19 cellular contexts compared by ENCODE assay signal in genomic region chr9:107273634-107274033, GRCh38. TPM values are rescaled to one million over a fixed set of nuclear protein-coding genes. Genes with fewer than 3 reads are reported as not detected.
A peak's percentile ranks its signal among the peaks of the same experiment; 100 is the strongest.
DNase-seq lines count a peak whose midpoint lies in the region; ATAC-seq, FAIRE-seq and TF ChIP-seq lines count a peak whose summit lies in the region.
"Had no signal": no experiment of that assay in that cellular context is flagged by ENCODE, and none has a peak within 500 bp of the region (broad histone marks: within the 10 kb centered on the region; RNA-seq: fewer than 3 reads in every experiment).

No MANE protein-coding gene starts in this region.

- TF ChIP-seq EP300 in stomach (IDR thresholded peaks at IDR 0.05): no peak

- H3K4me2 ChIP-seq in astrocyte (ENCODE audit: low read length): no peak overlapping the region

- H3K27me3 ChIP-seq in astrocyte (ENCODE audit: insufficient read depth, low read length): no peaks in the 10 kb centered on the region
- H3K27me3 ChIP-seq in subcutaneous abdominal adipose tissue (ENCODE audit: control insufficient read depth in 5 of 5, insufficient read depth in 4 of 5, low read length in 5 of 5): no peaks in the 10 kb centered on the region
- no peaks in the 10 kb centered on the region for H3K27me3 ChIP-seq in stomach
- H3K27me3 ChIP-seq: cardiac muscle cell, pancreas, suprapubic skin had no signal

- no peak overlapping the region for H2AFZ ChIP-seq in astrocyte (ENCODE audit: low read depth, low read length)

- H4K20me1 ChIP-seq in astrocyte (ENCODE audit: insufficient read depth, low read length): no peaks in the 10 kb centered on the region

- no peaks in the 10 kb centered on the region for H3K36me3 Mint-ChIP-seq in astrocyte (ENCODE audit: low read depth, unreplicated experiment)

- no peak overlapping the region for H3K9ac ChIP-seq in astrocyte (ENCODE audit: low read length)
- no peak overlapping the region for H3K9ac ChIP-seq in subcutaneous abdominal adipose tissue (ENCODE audit: low read length in 5 of 5)
- H3K9ac ChIP-seq: SK-N-SH had no signal

- no peak for FAIRE-seq in astrocyte (lab: Jason Lieb, UNC)
- FAIRE-seq: pancreas had no signal

- TF ChIP-seq CTCF in astrocyte (IDR thresholded peaks at IDR 0.05; ENCODE audit: insufficient read depth, low read depth, low read length): no peak
- no peak for TF ChIP-seq CTCF in stomach (IDR thresholded peaks at IDR 0.05)

- H3K79me2 ChIP-seq in astrocyte (ENCODE audit: insufficient read depth, low read length): no peaks in the 10 kb centered on the region

- H3K4me1 ChIP-seq in astrocyte (ENCODE audit: insufficient read depth, low read length) (peaks cover 14% of the 10 kb centered on the region), subcutaneous abdominal adipose tissue (ENCODE audit: control insufficient read depth in 5 of 5, insufficient read depth in 5 of 5, low read length in 5 of 5) (peaks cover 2 to 57% (median 44%) of the 10 kb centered on the region in 5 donors), stomach (peaks cover 0 to 11% (median 0%) of the 10 kb centered on the region in 4 donors)
- H3K4me1 ChIP-seq: pancreas had no signal

- peak; percentile 33 for ATAC-seq in GM19351 (IDR thresholded peaks at IDR 0.05; ENCODE audit: unreplicated experiment)
- ATAC-seq in HG02798 (IDR thresholded peaks at IDR 0.05; ENCODE audit: poor library complexity, unreplicated experiment): peak; percentile 25
- ATAC-seq: esophagus mucosa, pancreas had no signal

- peak overlapping the region; percentile 87 for H3K27ac Mint-ChIP-seq in astrocyte (ENCODE audit: unreplicated experiment)

- WGBS in stomach, 5 donors: 28 to 64% (median 42%) methylated on average over 4 of the region's 4 CpGs

- H3K27ac ChIP-seq in astrocyte (ENCODE audit: low read depth, low read length) (no peak overlapping the region), subcutaneous abdominal adipose tissue (ENCODE audit: low read depth, low read length) (peak overlapping the region; percentile 81), stomach (no peak overlapping the region)
- H3K27ac ChIP-seq: cardiac muscle cell, pancreas, suprapubic skin had no signal

- TF ChIP-seq POLR2A in stomach (IDR thresholded peaks at IDR 0.05): no peak

- H3K9me3 ChIP-seq in astrocyte (ENCODE audit: insufficient read depth, low read depth, low read length): no peaks in the 10 kb centered on the region
- no peaks in the 10 kb centered on the region for H3K9me3 ChIP-seq in subcutaneous abdominal adipose tissue (ENCODE audit: control insufficient read depth in 5 of 5, low read length in 5 of 5)
- no peaks in the 10 kb centered on the region for H3K9me3 ChIP-seq in stomach
- H3K9me3 ChIP-seq: pancreas, SK-N-SH, suprapubic skin had no signal

- no peaks in the 10 kb centered on the region for H3K36me3 ChIP-seq in astrocyte (ENCODE audit: insufficient read depth, low read length)
- H3K36me3 ChIP-seq in subcutaneous abdominal adipose tissue (ENCODE audit: control insufficient read depth in 5 of 5, insufficient read depth in 5 of 5, low read length in 5 of 5): no peaks in the 10 kb centered on the region
- H3K36me3 ChIP-seq in stomach: no peaks in the 10 kb centered on the region
- H3K36me3 ChIP-seq: cardiac muscle cell, pancreas, suprapubic skin had no signal

- H3K27me3 Mint-ChIP-seq in astrocyte (ENCODE audit: low read depth, unreplicated experiment): no peaks in the 10 kb centered on the region

- no peak overlapping the region for H3K4me3 ChIP-seq in astrocyte (ENCODE audit: insufficient read depth, low read depth, low read length)
- H3K4me3 ChIP-seq in subcutaneous abdominal adipose tissue (ENCODE audit: low read depth in 1 of 5, low read length in 5 of 5): no peak overlapping the region
- no peak overlapping the region for H3K4me3 ChIP-seq in stomach
- H3K4me3 ChIP-seq: cardiac muscle cell, pancreas, suprapubic skin had no signal

- DNase-seq in astrocyte (ENCODE audit: low read depth) (no peak), stomach (no peak), NCI-H187 treated with DMSO at 0.1 percent for 48 hours (lab: John Stamatoyannopoulos, UW) (no peak), AG20443 (ENCODE audit: low spot score) (no peak)
- DNase-seq: activated CD4-positive, alpha-beta T cell treated with anti-CD3 and anti-CD28 coated beads for 1 hour; C1 segment of cervical spinal cord; DMS 273 treated with DMSO at 0.1 percent for 48 hours; MV-4-11; NCI-H2081; pancreas; SK-N-SH; stimulated activated CD4-positive, alpha-beta T cell treated with anti-CD3 and anti-CD28 coated beads, Interleukin-4, amount 100 ng/mL, for 1 hour; T-helper 9 cell had no signal

- H3K4me3 Mint-ChIP-seq in astrocyte (ENCODE audit: unreplicated experiment): no peak overlapping the region

- no peaks in the 10 kb centered on the region for H3K9me3 Mint-ChIP-seq in astrocyte (ENCODE audit: unreplicated experiment)

- H3K4me1 Mint-ChIP-seq in astrocyte (ENCODE audit: low read depth, unreplicated experiment): peaks cover 41% of the 10 kb centered on the region

- intact Hi-C loops in stomach (cut with DNase I; ENCODE audit: low total_unique reads): no loop called here

RNA-seq across cellular contexts. Expression of gene RAD23B, which starts 9.4 kb away (rescaled TPM):
- 163 and 205 TPM in 2 replicates for total RNA-seq in astrocyte
- 10 to 100 TPM; 19.3 to 86.8 (median 61.4) TPM for total RNA-seq in stomach
- 10 to 100 TPM; 35.1 to 50.7 (median 39.7) TPM for polyA plus RNA-seq in stomach
